ENCODE assay signal across 9 cellular contexts in genomic region chr10:123997486-123998196, GRCh38.
DNase-seq lines count a peak whose midpoint lies in the region; ATAC-seq, FAIRE-seq and TF ChIP-seq lines count a peak whose summit lies in the region.
"Had no signal": no experiment of that assay in that cellular context is flagged by ENCODE, and none has a peak within 500 bp of the region (broad histone marks: within the 10 kb centered on the region; RNA-seq: fewer than 3 reads in every experiment).

No MANE protein-coding gene starts in this region.

- intact Hi-C loops in K562 (cut with micrococcal nuclease) (no loop called here), HepG2 (cut with micrococcal nuclease; ENCODE audit: unreplicated experiment) (loop anchor here (10.0 kb wide), 2 partner anchors 157 to 257 kb away; no protein-coding TSS in a partner anchor)

- H3K79me2 ChIP-seq in K562 (ENCODE audit: control insufficient read depth, insufficient read depth, low read length) (no peaks in the 10 kb centered on the region), HepG2 (ENCODE audit: insufficient read depth, low read length) (no peaks in the 10 kb centered on the region)

- no peak overlapping the region for H2AFZ ChIP-seq in K562 (ENCODE audit: low read depth, low read length)
- no peak overlapping the region for H2AFZ ChIP-seq in HepG2 (ENCODE audit: low read length)

- in situ Hi-C loops in K562 (cut with MboI): no loop called here
- in situ Hi-C loops in HepG2 (cut with HindIII; ENCODE audit: extremely low pct_ligation_motif_present, low pct_unique_long_range_greater_than_20kb): loop anchor here (5.0 to 25.0 kb wide), 3 partner anchors 95 to 390 kb away; partner anchors contain the start of gene CHST15

- H3K27me3 ChIP-seq in K562 (ENCODE audit: control insufficient read depth in 2 of 2, insufficient read depth in 2 of 2, low read length in 2 of 2): no peaks in the 10 kb centered on the region; a peak in 1 of 5 replicates
- peaks cover 3 to 9% of the 10 kb centered on the region in 2 experiments; a peak in 3 of 5 replicates for H3K27me3 ChIP-seq in HepG2 (ENCODE audit: control insufficient read depth in 1 of 2, insufficient read depth in 2 of 2, low read length in 2 of 2)

- no peak for TF ChIP-seq POLR2A in K562 (conservative IDR thresholded peaks at IDR 0.05)
- TF ChIP-seq POLR2A in HepG2 (IDR thresholded peaks at IDR 0.05; ENCODE audit: insufficient read depth in 1 of 2, low read depth in 2 of 2, low read length in 2 of 2): no peak

- H3K4me2 ChIP-seq in K562 (ENCODE audit: insufficient read depth, low read length) (no peak overlapping the region), HepG2 (ENCODE audit: low read depth, low read length) (no peak overlapping the region)

- no peaks in the 10 kb centered on the region for H3K9me1 ChIP-seq in K562 (ENCODE audit: control insufficient read depth, insufficient read depth, low read length)

- no peak for TF ChIP-seq RAD21 in K562 (CRISPR knock-in tag; conservative IDR thresholded peaks at IDR 0.05 in 1 of 2, IDR thresholded peaks at IDR 0.05 in 1 of 2)
- TF ChIP-seq RAD21 in HepG2 (CRISPR knock-in tag; IDR thresholded peaks at IDR 0.05): no peak

- 0 out of 2 replicates have a peak, but pooled peaks cover 3% of the 10 kb centered on the region for H4K20me1 ChIP-seq in K562 (replicated peaks; ENCODE audit: control insufficient read depth, insufficient read depth, low read length)
- no peaks in the 10 kb centered on the region for H4K20me1 ChIP-seq in HepG2 (ENCODE audit: insufficient read depth, low read length)

- H3K27ac ChIP-seq in K562 (ENCODE audit: extremely low read depth, low read depth, low read length) (no peak overlapping the region), HepG2 (ENCODE audit: extremely low read length, insufficient read depth, low read length) (no peak overlapping the region)

- ATAC-seq in K562 (no peak), HepG2 (no peak), HG03045 (IDR thresholded peaks at IDR 0.05; ENCODE audit: unreplicated experiment) (no peak), GM19455 (IDR thresholded peaks at IDR 0.05; ENCODE audit: unreplicated experiment) (no peak)

- FAIRE-seq in K562 (lab: Jason Lieb, UNC) (no peak), HepG2 (lab: Jason Lieb, UNC) (no peak)

- H3K4me3 ChIP-seq in K562 (no peak overlapping the region), HepG2 (replicated peaks in 1 of 3; ENCODE audit: insufficient read depth in 1 of 3, low read depth in 2 of 3, low read length in 3 of 3) (no peak overlapping the region)

- no peak overlapping the region for H3K9ac ChIP-seq in K562 (ENCODE audit: insufficient read depth in 1 of 2, low read depth in 2 of 2, low read length in 2 of 2)
- no peak overlapping the region for H3K9ac ChIP-seq in HepG2 (ENCODE audit: insufficient read depth, low read depth, low read length)

- H3K9me3 ChIP-seq in K562 (replicated peaks; ENCODE audit: control insufficient read depth, insufficient read depth, low read depth, low read length) (no peaks in the 10 kb centered on the region), HepG2 (ENCODE audit: low read length) (no peaks in the 10 kb centered on the region)

- 7% methylated on average over 3 of the region's 7 CpGs for WGBS in K562 (ENCODE audit: insufficient coverage, low coverage, missing lambda C conversion rate)
- 30% methylated on average over 7 of the region's 7 CpGs for WGBS in HepG2 (ENCODE audit: low lambda C conversion rate)

- BruUV-seq in K562 (replicated peaks; lab: Mats Ljungman, UMichigan) (no TSS peak), HepG2 (replicated peaks; lab: Mats Ljungman, UMichigan) (no TSS peak)

- POLR2A ChIA-PET in K562 (lab: Yijun Ruan, JAX) (interaction anchor here (0.6 kb wide), 1 partner anchor 88 kb away, joined by 3 read pairs; no protein-coding TSS in a partner anchor), HepG2 (lab: Yijun Ruan, JAX) (no interaction called here)

- H3K4me1 ChIP-seq in K562 (replicated peaks in 1 of 2; ENCODE audit: control insufficient read depth in 2 of 2, insufficient read depth in 2 of 2, low read length in 2 of 2) (peaks cover 0 to 12% of the 10 kb centered on the region in 2 experiments; a peak in 2 of 5 replicates), HepG2 (ENCODE audit: insufficient read depth, low read length) (peaks cover 41% of the 10 kb centered on the region)

- peak; percentile 87 for DNase-seq in A172 (ENCODE audit: low spot score)
- peak; percentile 77 for DNase-seq in HS-27A (ENCODE audit: low read depth)
- DNase-seq in K562 (ENCODE audit: extremely low read depth in 1 of 4, low spot score in 3 of 4): no peak
- DNase-seq in HepG2 (ENCODE audit: low spot score): peak; percentile 10
- DNase-seq in stimulated activated CD4-positive, alpha-beta T cell treated with anti-CD3 and anti-CD28 coated beads, Interleukin-4, amount 100 ng/mL, for 1 hour: no peak
- no peak for DNase-seq in activated effector memory CD4-positive, alpha-beta T cell treated with anti-CD3 and anti-CD28 coated beads, Interleukin-2, amount 50 U/mL, for 16 hours
- DNase-seq: activated CD4-positive, alpha-beta T cell treated with anti-CD3 and anti-CD28 coated beads, Interleukin-2, amount 10 ng/mL, durations not matched to agents 24 days and 14 days had no signal

- TF ChIP-seq CTCF in K562 (IDR thresholded peaks at IDR 0.05 in 2 of 3, conservative IDR thresholded peaks at IDR 0.05 in 1 of 3; ENCODE audit: insufficient read depth in 2 of 3, low read depth in 1 of 3, low read length in 3 of 3) (no peak), HepG2 (CRISPR knock-in tag; IDR thresholded peaks at IDR 0.05) (no peak)

- H3K36me3 ChIP-seq in K562 (ENCODE audit: control insufficient read depth, insufficient read depth, low read length): no peaks in the 10 kb centered on the region
- H3K36me3 ChIP-seq in HepG2 (replicated peaks in 1 of 2; ENCODE audit: control insufficient read depth in 1 of 2, insufficient read depth in 2 of 2, low read length in 2 of 2): no peaks in the 10 kb centered on the region

- CTCF ChIA-PET in K562 (lab: Yijun Ruan, JAX; ENCODE audit: low intra/inter-chr PET ratio): no interaction called here
- CTCF ChIA-PET in HepG2 (lab: Yijun Ruan, JAX; ENCODE audit: low intra/inter-chr PET ratio, low total read pairs): no interaction called here

- no peak for TF ChIP-seq EP300 in K562 (IDR thresholded peaks at IDR 0.05; ENCODE audit: low read length)
- TF ChIP-seq EP300 in HepG2 (IDR thresholded peaks at IDR 0.05; ENCODE audit: low read depth in 2 of 2, low read length in 2 of 2): no peak
- no peak for TF ChIP-seq EP300 in HepG2 (CRISPR knock-in tag; IDR thresholded peaks at IDR 0.05; ENCODE audit: borderline replicate concordance)

TF ChIP-seq in K562, 482 proteins besides CTCF, POLR2A, EP300 and RAD21:
- TF ChIP-seq RCOR1 (IDR thresholded peaks at IDR 0.05; ENCODE audit: borderline replicate concordance in 1 of 2, low read depth in 2 of 2, low read length in 2 of 2) (0 out of 4 replicates have a peak, but pooled peaks of 1 of the 2 experiments have one; percentile 16), HBP1 (CRISPR knock-in tag; IDR thresholded peaks at IDR 0.05) (no peak), CBX5 (IDR thresholded peaks at IDR 0.05; ENCODE audit: borderline replicate concordance, low read depth) (no peak), KDM1A (IDR thresholded peaks at IDR 0.05) (peak; percentile 38 to 43; a peak in 3 of 4 replicates), MYNN (IDR thresholded peaks at IDR 0.05) (no peak), MYNN (CRISPR knock-in tag; IDR thresholded peaks at IDR 0.05) (no peak), KAT7 (CRISPR knock-in tag; IDR thresholded peaks at IDR 0.05; ENCODE audit: borderline replicate concordance) (no peak)

TF ChIP-seq in HepG2, 621 proteins besides CTCF, POLR2A, EP300 and RAD21:
- TF ChIP-seq ZNF776 (CRISPR knock-in tag; IDR thresholded peaks at IDR 0.05) (no peak), ZSCAN22 (CRISPR knock-in tag; IDR thresholded peaks at IDR 0.05) (0 out of 2 replicates have a peak, but pooled peaks have one; percentile 62), HDAC1 (CRISPR knock-in tag; IDR thresholded peaks at IDR 0.05) (0 out of 2 replicates have a peak, but pooled peaks have one; percentile 15), ZMYM3 (CRISPR knock-in tag; IDR thresholded peaks at IDR 0.05) (peak; percentile 18; the same call in 1 of the 2 replicates)
TF ChIP-seq in HepG2: peak in this region for 3.

Comparison
In these comparisons a context has a peak if more than half of its experiments do, and no peak if none do; other contexts are left out.
1. DNase-seq: peak in A172 (single experiment), HS-27A (single experiment) and HepG2 (single experiment); none in K562 (0 of 4), stimulated activated CD4-positive, alpha-beta T cell treated with anti-CD3 and anti-CD28 coated beads, Interleukin-4, amount 100 ng/mL, for 1 hour (single experiment) and activated effector memory CD4-positive, alpha-beta T cell treated with anti-CD3 and anti-CD28 coated beads, Interleukin-2, amount 50 U/mL, for 16 hours (single experiment).